ENCODE assay signal across 22 cellular contexts in the genomic region with DNA sequence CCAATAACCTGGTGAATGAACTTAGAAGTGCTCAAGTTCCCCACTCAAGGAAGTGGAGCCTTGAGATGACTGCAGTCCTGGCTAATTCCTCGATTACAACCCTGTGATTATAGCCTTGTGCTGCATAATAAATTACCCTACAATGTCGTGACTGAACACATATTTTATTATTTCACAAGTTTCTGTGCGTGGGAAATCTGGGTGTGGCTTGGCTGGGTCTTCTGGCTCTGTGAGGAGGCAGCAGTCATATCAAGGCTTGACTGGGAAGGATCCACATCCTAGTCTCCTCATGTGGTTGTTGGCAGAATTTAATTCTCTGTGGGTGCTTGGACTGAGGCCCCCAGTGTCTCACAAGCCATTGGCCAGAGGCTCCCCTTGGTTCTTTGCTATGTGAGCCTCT.
"Had no signal": no experiment of that assay in that cellular context is flagged by ENCODE, and none has a peak within 500 bp of the region (broad histone marks: within the 10 kb centered on the region; RNA-seq: fewer than 3 reads in every experiment).

No MANE protein-coding gene starts in this region.

- H3K9me3 ChIP-seq: lower lobe of right lung, tibial nerve, uterus had no signal

- ATAC-seq: activated T-cell treated with anti-CD3 and anti-CD28 coated beads, Interleukin-2, amount 50 U/mL, for 72 hours; left colon; lower lobe of right lung had no signal

- DNase-seq: activated CD4-positive, alpha-beta T cell treated with anti-CD3 and anti-CD28 coated beads, Interleukin-2, amount 50 U/mL, for 4 hours; activated CD4-positive, CD25-positive, alpha-beta regulatory T cell treated with anti-CD3 and anti-CD28 coated beads, Interleukin-2, amount 50 U/mL, for 72 hours; activated effector memory CD4-positive, alpha-beta T cell treated with anti-CD3 and anti-CD28 coated beads, Interleukin-2, amount 50 U/mL, for 16 hours; activated T-cell treated with anti-CD3 and anti-CD28 coated beads, Interleukin-2, amount 50 U/mL, for 72 hours; cerebellar nuclear complex; cortex of kidney; glutamatergic neuron; hippocampal formation; islet precursor cell; left colon; lower lobe of right lung; nucleus accumbens; posterior cingulate gyrus; retina; stimulated activated CD4-positive, alpha-beta T cell treated with anti-CD3 and anti-CD28 coated beads, Interleukin-12 subunit alpha, Interleukin-12 subunit beta, amount 100 ng/mL, for 4 hours; stimulated activated CD4-positive, alpha-beta T cell treated with anti-CD3 and anti-CD28 coated beads, Interleukin-1b, Interleukin-23, amount 100 ng/mL, for 48 hours; stimulated activated naive CD4-positive, alpha-beta T cell treated with Interleukin-2 at 50 U/mL for 16 hours; substantia nigra; T-helper 1 cell; T-helper 9 cell; uterus had no signal

- H3K27me3 ChIP-seq: tibial nerve, uterus had no signal

- H3K4me3 ChIP-seq: lower lobe of right lung, tibial nerve, uterus had no signal

- H3K36me3 ChIP-seq: lower lobe of right lung, tibial nerve, uterus had no signal

- H3K27ac ChIP-seq: lower lobe of right lung, tibial nerve, uterus had no signal

- H3K4me1 ChIP-seq: tibial nerve, uterus had no signal
